33 cellular contexts compared by ENCODE assay signal in the genomic region with DNA sequence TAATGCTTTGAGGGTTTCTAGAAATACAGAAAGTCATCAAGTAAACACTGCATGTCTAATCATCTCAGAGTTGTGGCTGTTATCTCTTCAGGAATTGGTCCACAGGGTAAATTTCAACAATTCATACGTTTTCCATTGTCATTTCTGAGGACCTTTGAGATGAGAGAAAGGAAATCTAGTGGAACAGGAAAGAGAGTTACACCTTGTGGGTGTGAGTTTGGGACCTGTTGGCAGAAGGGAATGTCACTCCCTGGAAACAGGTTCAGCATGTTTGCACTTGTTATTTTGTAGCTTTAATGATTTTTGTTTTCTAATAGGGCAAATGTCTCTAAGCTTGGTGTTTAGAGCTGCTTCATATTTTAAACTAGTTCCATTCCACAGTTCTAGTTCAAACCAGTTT. TPM values are rescaled to one million over a fixed set of nuclear protein-coding genes. Genes with fewer than 3 reads are reported as not detected.
DNase-seq lines count a peak whose midpoint lies in the region; ATAC-seq and TF ChIP-seq lines count a peak whose summit lies in the region.
"Had no signal": no experiment of that assay in that cellular context is flagged by ENCODE, and none has a peak within 500 bp of the region (broad histone marks: within the 10 kb centered on the region; RNA-seq: fewer than 3 reads in every experiment).

No MANE protein-coding gene starts in this region.

- peak overlapping the region; percentile 16 for H3K27ac Mint-ChIP-seq in stimulated activated naive CD8-positive, alpha-beta T cell treated with anti-CD3 and anti-CD28 coated beads, Interleukin-15, Interleukin-2, amounts not matched to agents 100 ng/mL and 50 ng/mL, for 24 hours
- H3K27ac Mint-ChIP-seq in stimulated activated naive CD8-positive, alpha-beta T cell treated with anti-CD3 and anti-CD28 coated beads, Interleukin-15, amount 100 ng/mL, for 72 hours: no peak overlapping the region
- peak overlapping the region; percentile 41 for H3K27ac Mint-ChIP-seq in progenitor cell of endocrine pancreas
- H3K27ac Mint-ChIP-seq: CD8-positive, alpha-beta memory T cell; effector memory CD8-positive, alpha-beta T cell; GM23338; natural killer cell; stimulated activated naive B cell treated with anti-CD40 and anti-IgM and Interleukin-4, amounts not matched to agents 10 μg/mL and 1 μg/mL and 100 μg/mL, for 72 hours had no signal

- no peaks in the 10 kb centered on the region for H3K9me3 ChIP-seq in mammary epithelial cell (replicated peaks; ENCODE audit: insufficient read depth, low read length)
- H3K9me3 ChIP-seq in MM.1S (replicated peaks; ENCODE audit: insufficient read depth, low read length): no peaks in the 10 kb centered on the region
- H3K9me3 ChIP-seq: BE2C, heart left ventricle, thoracic aorta, vagina had no signal

- no peak for ATAC-seq in stimulated activated naive CD8-positive, alpha-beta T cell treated with anti-CD3 and anti-CD28 coated beads, Interleukin-15, amount 100 ng/mL, for 72 hours
- no peak for ATAC-seq in GM18511 (IDR thresholded peaks at IDR 0.05; ENCODE audit: unreplicated experiment)
- ATAC-seq: activated naive CD8-positive, alpha-beta T cell treated with anti-CD3 and anti-CD28 coated beads, Interleukin-2, amount 50 U/mL, for 24 hours; effector memory CD8-positive, alpha-beta T cell; GM23338; heart left ventricle; natural killer cell; stimulated activated naive B cell treated with anti-CD40 and anti-IgM and Interleukin-4, amounts not matched to agents 10 μg/mL and 1 μg/mL and 100 μg/mL, for 72 hours had no signal

- H3K9ac ChIP-seq in mammary epithelial cell (ENCODE audit: insufficient read depth, low read length) (no peak overlapping the region), MM.1S (ENCODE audit: low read length) (no peak overlapping the region)

- H3K4me3 ChIP-seq in mammary epithelial cell (replicated peaks in 1 of 3; ENCODE audit: insufficient read depth in 1 of 3, low read depth in 2 of 3, low read length in 3 of 3) (no peak overlapping the region), MM.1S (ENCODE audit: low read length) (no peak overlapping the region)
- H3K4me3 ChIP-seq: GM23338, heart left ventricle, thoracic aorta, vagina had no signal

- H3K27ac ChIP-seq in mammary epithelial cell (ENCODE audit: insufficient read depth, low read depth, low read length): no peak overlapping the region
- H3K27ac ChIP-seq in MM.1S (ENCODE audit: low read length): no peak overlapping the region
- H3K27ac ChIP-seq: thoracic aorta, vagina, WERI-Rb-1 had no signal

- no peak overlapping the region for H2AFZ ChIP-seq in mammary epithelial cell (ENCODE audit: low read depth, low read length)
- no peak overlapping the region for H2AFZ ChIP-seq in MM.1S (ENCODE audit: low read length)
- H2AFZ ChIP-seq: GM23338 had no signal

- H3K36me3 ChIP-seq in mammary epithelial cell (ENCODE audit: insufficient read depth, low read length) (peaks cover 5% of the 10 kb centered on the region), MM.1S (replicated peaks; ENCODE audit: insufficient read depth, low read length) (no peaks in the 10 kb centered on the region)

- H3K27me3 Mint-ChIP-seq in stimulated activated naive CD8-positive, alpha-beta T cell treated with anti-CD3 and anti-CD28 coated beads, Interleukin-15, Interleukin-2, amounts not matched to agents 100 ng/mL and 50 ng/mL, for 24 hours: no peaks in the 10 kb centered on the region
- H3K27me3 Mint-ChIP-seq in stimulated activated naive CD8-positive, alpha-beta T cell treated with anti-CD3 and anti-CD28 coated beads, Interleukin-15, amount 100 ng/mL, for 72 hours: no peaks in the 10 kb centered on the region
- H3K27me3 Mint-ChIP-seq in progenitor cell of endocrine pancreas: no peaks in the 10 kb centered on the region
- H3K27me3 Mint-ChIP-seq: effector memory CD8-positive, alpha-beta T cell had no signal

- CTCF ChIA-PET in mammary epithelial cell (lab: Charles Lee; ENCODE audit: low non-redundant PET): no interaction called here

- dilution Hi-C loops in mammary epithelial cell (cut with HindIII; ENCODE audit: low sequenced_read_pairs): loop anchor here (10.0 kb wide), 1 partner anchor 179 kb away; no protein-coding TSS in a partner anchor

- H3K9me2 ChIP-seq in MM.1S (replicated peaks; ENCODE audit: insufficient read depth, low read length): no peaks in the 10 kb centered on the region

- 0% methylated on average over 1 of the region's 1 CpG for WGBS in mammary epithelial cell (ENCODE audit: low coverage, missing lambda C conversion rate)

- DNase-seq in stimulated activated naive CD8-positive, alpha-beta T cell treated with anti-CD3 and anti-CD28 coated beads, Interleukin-15, amount 100 ng/mL, for 72 hours: no peak
- DNase-seq in mammary epithelial cell (no peak), progenitor cell of endocrine pancreas (ENCODE audit: low spot score, unreplicated experiment) (no peak), NCI-H2196 (lab: John Stamatoyannopoulos, UW; ENCODE audit: unreplicated experiment) (no peak), MM.1S (no peak)
- DNase-seq in stimulated activated CD4-positive, alpha-beta T cell treated with anti-CD3 and anti-CD28 coated beads, Interleukin-4, amount 100 ng/mL, for 1 hour: no peak
- DNase-seq: ACHN; activated CD4-positive, alpha-beta T cell treated with anti-CD3 and anti-CD28 coated beads for 48 hours; activated CD8-positive, alpha-beta memory T cell treated with anti-CD3 and anti-CD28 coated beads for 24 hours; activated gamma-delta T cell; activated naive CD8-positive, alpha-beta T cell treated with anti-CD3 and anti-CD28 coated beads, Interleukin-2, amount 50 U/mL, for 24 hours; BE2C; CD8-positive, alpha-beta memory T cell; central memory CD4-positive, alpha-beta T cell; cortex of kidney; effector memory CD8-positive, alpha-beta T cell; EL; foreskin melanocyte; heart left ventricle; islet precursor cell; midbrain; natural killer cell; NCI-H1417 treated with DMSO at 0.1 percent for 48 hours; NCI-H2029 treated with DMSO at 0.1 percent for 48 hours; NCI-H526; Right ventricle myocardium superior; stimulated activated naive B cell treated with anti-CD40 and anti-IgM and Interleukin-4, amounts not matched to agents 10 μg/mL and 1 μg/mL and 100 μg/mL, for 72 hours; WERI-Rb-1 had no signal

- in situ Hi-C loops in mammary epithelial cell (cut with MboI; ENCODE audit: low sequenced_read_pairs in 2 of 2): no loop called here

- H3K4me1 Mint-ChIP-seq in stimulated activated naive CD8-positive, alpha-beta T cell treated with anti-CD3 and anti-CD28 coated beads, Interleukin-15, Interleukin-2, amounts not matched to agents 100 ng/mL and 50 ng/mL, for 24 hours (ENCODE audit: low read depth): peaks cover 26% of the 10 kb centered on the region
- H3K4me1 Mint-ChIP-seq in stimulated activated naive CD8-positive, alpha-beta T cell treated with anti-CD3 and anti-CD28 coated beads, Interleukin-15, amount 100 ng/mL, for 72 hours: peaks cover 32% of the 10 kb centered on the region
- peaks cover 17% of the 10 kb centered on the region for H3K4me1 Mint-ChIP-seq in progenitor cell of endocrine pancreas (ENCODE audit: low read depth)

- H3K4me2 ChIP-seq in mammary epithelial cell (ENCODE audit: insufficient read depth, low read depth, low read length): peak overlapping the region; percentile 4
- no peak overlapping the region for H3K4me2 ChIP-seq in MM.1S (ENCODE audit: low read depth, low read length)
- H3K4me2 ChIP-seq: GM23338 had no signal

- H3K79me2 ChIP-seq in mammary epithelial cell (ENCODE audit: insufficient read depth, low read length) (peaks cover 43% of the 10 kb centered on the region), MM.1S (ENCODE audit: low read length) (peaks cover 29% of the 10 kb centered on the region)

- no TSS peak for BruUV-seq in mammary epithelial cell (replicated peaks; lab: Mats Ljungman, UMichigan)

- TF ChIP-seq CTCF in mammary epithelial cell (conservative IDR thresholded peaks at IDR 0.05 in 1 of 2, IDR thresholded peaks at IDR 0.05 in 1 of 2; ENCODE audit: extremely low read depth in 1 of 2, insufficient read depth in 1 of 2, low read depth in 1 of 2, low read length in 2 of 2): no peak
- TF ChIP-seq CTCF in progenitor cell of endocrine pancreas (IDR thresholded peaks at IDR 0.05; ENCODE audit: unreplicated experiment): no peak
- no peak for TF ChIP-seq CTCF in MM.1S (IDR thresholded peaks at IDR 0.05; ENCODE audit: low read length)

- H3K4me3 Mint-ChIP-seq in stimulated activated naive CD8-positive, alpha-beta T cell treated with anti-CD3 and anti-CD28 coated beads, Interleukin-15, Interleukin-2, amounts not matched to agents 100 ng/mL and 50 ng/mL, for 24 hours: no peak overlapping the region
- no peak overlapping the region for H3K4me3 Mint-ChIP-seq in stimulated activated naive CD8-positive, alpha-beta T cell treated with anti-CD3 and anti-CD28 coated beads, Interleukin-15, amount 100 ng/mL, for 72 hours
- H3K4me3 Mint-ChIP-seq in progenitor cell of endocrine pancreas (ENCODE audit: low read depth): no peak overlapping the region
- H3K4me3 Mint-ChIP-seq: activated naive CD8-positive, alpha-beta T cell treated with anti-CD3 and anti-CD28 coated beads, Interleukin-2, amount 50 U/mL, for 24 hours; CD8-positive, alpha-beta memory T cell; effector memory CD8-positive, alpha-beta T cell; GM23338; natural killer cell; stimulated activated naive B cell treated with anti-CD40 and anti-IgM and Interleukin-4, amounts not matched to agents 10 μg/mL and 1 μg/mL and 100 μg/mL, for 72 hours had no signal

- H3K36me3 Mint-ChIP-seq in stimulated activated naive CD8-positive, alpha-beta T cell treated with anti-CD3 and anti-CD28 coated beads, Interleukin-15, Interleukin-2, amounts not matched to agents 100 ng/mL and 50 ng/mL, for 24 hours (ENCODE audit: low read depth): peaks cover 51% of the 10 kb centered on the region
- H3K36me3 Mint-ChIP-seq in progenitor cell of endocrine pancreas (ENCODE audit: insufficient read depth): peaks cover 8% of the 10 kb centered on the region
- H3K36me3 Mint-ChIP-seq: natural killer cell had no signal

- H3K27me3 ChIP-seq in mammary epithelial cell (ENCODE audit: insufficient read depth, low read length) (no peaks in the 10 kb centered on the region), MM.1S (replicated peaks; ENCODE audit: insufficient read depth, low read length) (no peaks in the 10 kb centered on the region)
- H3K27me3 ChIP-seq: BE2C, heart left ventricle, vagina had no signal

- no peaks in the 10 kb centered on the region for H3F3A ChIP-seq in MM.1S (ENCODE audit: insufficient read depth, low read length)

- H3K9me3 Mint-ChIP-seq in stimulated activated naive CD8-positive, alpha-beta T cell treated with anti-CD3 and anti-CD28 coated beads, Interleukin-15, Interleukin-2, amounts not matched to agents 100 ng/mL and 50 ng/mL, for 24 hours: no peaks in the 10 kb centered on the region
- H3K9me3 Mint-ChIP-seq in stimulated activated naive CD8-positive, alpha-beta T cell treated with anti-CD3 and anti-CD28 coated beads, Interleukin-15, amount 100 ng/mL, for 72 hours: no peaks in the 10 kb centered on the region
- no peaks in the 10 kb centered on the region for H3K9me3 Mint-ChIP-seq in progenitor cell of endocrine pancreas (ENCODE audit: low read depth)
- H3K9me3 Mint-ChIP-seq: activated naive CD8-positive, alpha-beta T cell treated with anti-CD3 and anti-CD28 coated beads, Interleukin-2, amount 50 U/mL, for 24 hours; CD8-positive, alpha-beta memory T cell; effector memory CD8-positive, alpha-beta T cell; natural killer cell; stimulated activated naive B cell treated with anti-CD40 and anti-IgM and Interleukin-4, amounts not matched to agents 10 μg/mL and 1 μg/mL and 100 μg/mL, for 72 hours had no signal

- H3K4me1 ChIP-seq in mammary epithelial cell (ENCODE audit: insufficient read depth, low read length): peaks cover 13% of the 10 kb centered on the region
- H3K4me1 ChIP-seq in MM.1S (ENCODE audit: low read length): 0 out of 2 replicates have a peak, but pooled peaks cover 6% of the 10 kb centered on the region
- H3K4me1 ChIP-seq: BE2C had no signal

- intact Hi-C loops in mammary epithelial cell (cut with micrococcal nuclease): no loop called here

- H4K20me1 ChIP-seq in mammary epithelial cell (ENCODE audit: insufficient read depth, low read length) (no peaks in the 10 kb centered on the region), MM.1S (ENCODE audit: insufficient read depth, low read length) (no peaks in the 10 kb centered on the region)

RNA-seq across cellular contexts. Expression of a gene that starts 5.5 kb away (rescaled TPM):
- total RNA-seq in mammary epithelial cell (10 to 100 TPM; 24.8 to 27.4 TPM), progenitor cell of endocrine pancreas (24.7 and 27.1 TPM in 2 replicates)
- polyA plus RNA-seq in mammary epithelial cell: 6.8 TPM
- polyA minus RNA-seq in mammary epithelial cell: 12.4 TPM

RNA-seq across cellular contexts. Expression of a gene that starts 17.8 kb away (rescaled TPM):
- total RNA-seq in mammary epithelial cell (1 to 10 TPM in 1 of 2 donors, under 1 TPM in 1; 0.67 to 1.1 TPM), progenitor cell of endocrine pancreas (10.6 and 14.6 TPM in 2 replicates)
- 0.95 TPM for polyA plus RNA-seq in mammary epithelial cell
- polyA minus RNA-seq in mammary epithelial cell: not detected

RNA-seq across cellular contexts. Expression of a gene that starts 20.3 kb away (rescaled TPM):
- 10 to 100 TPM; 67.8 to 80.4 TPM for total RNA-seq in mammary epithelial cell
- 21.9 TPM for polyA plus RNA-seq in mammary epithelial cell
- polyA minus RNA-seq in mammary epithelial cell: 51.7 TPM
- total RNA-seq in progenitor cell of endocrine pancreas: 22.0 and 24.1 TPM in 2 replicates

RNA-seq across cellular contexts. Expression of a gene that starts 54.2 kb away (rescaled TPM):
- total RNA-seq in mammary epithelial cell (10 to 100 TPM; 24.3 to 45.5 TPM), progenitor cell of endocrine pancreas (12.1 and 12.2 TPM in 2 replicates)
- polyA plus RNA-seq in mammary epithelial cell: 13.9 TPM
- 10.2 TPM for polyA minus RNA-seq in mammary epithelial cell

Comparison
In these comparisons a context has a peak if more than half of its experiments do, and no peak if none do; other contexts are left out.
1. H3K27ac Mint-ChIP-seq: peak in stimulated activated naive CD8-positive, alpha-beta T cell treated with anti-CD3 and anti-CD28 coated beads, Interleukin-15, Interleukin-2, amounts not matched to agents 100 ng/mL and 50 ng/mL, for 24 hours (single experiment) and progenitor cell of endocrine pancreas (single experiment); none in stimulated activated naive CD8-positive, alpha-beta T cell treated with anti-CD3 and anti-CD28 coated beads, Interleukin-15, amount 100 ng/mL, for 72 hours (0 of 2).